9 cellular contexts compared by ENCODE assay signal in the genomic region with DNA sequence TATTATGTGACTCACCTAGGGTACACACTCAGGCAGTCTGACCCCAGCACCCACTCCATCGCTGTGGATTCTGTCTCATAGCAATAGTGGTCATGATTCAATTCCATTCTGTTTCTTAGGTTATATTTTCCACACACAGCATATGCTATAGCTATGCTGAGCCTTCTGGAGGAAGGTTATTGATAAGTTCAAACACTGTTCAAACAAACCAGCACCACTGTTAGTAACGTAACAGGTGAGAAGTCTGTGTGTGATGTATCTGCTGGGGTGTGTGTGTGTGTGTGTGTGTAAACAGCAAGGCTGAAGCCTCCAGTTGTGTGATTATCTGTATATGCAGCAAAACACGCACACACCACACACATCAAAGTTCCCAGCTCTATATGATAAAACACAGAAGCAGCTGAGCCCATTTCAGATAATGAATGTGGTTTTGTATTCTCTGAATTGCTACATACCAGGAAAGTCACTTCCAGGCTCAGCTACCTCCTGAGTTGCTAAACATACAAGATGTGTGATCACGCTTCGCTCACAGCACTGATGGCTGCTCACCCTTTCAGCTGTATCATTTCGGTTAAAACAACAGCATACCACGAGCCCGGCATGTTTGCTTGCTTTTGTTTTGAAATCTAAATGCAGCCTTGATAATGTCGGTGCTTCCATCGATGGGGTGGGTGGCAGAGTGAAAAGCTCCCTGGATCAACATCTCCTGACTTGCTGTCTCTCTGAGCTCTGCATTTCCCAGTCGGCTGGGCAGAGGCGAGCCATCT. TPM values are rescaled to one million over a fixed set of nuclear protein-coding genes. Genes with fewer than 3 reads are reported as not detected.
A peak's percentile ranks its signal among the peaks of the same experiment; 100 is the strongest.
DNase-seq lines count a peak whose midpoint lies in the region; ATAC-seq lines count a peak whose summit lies in the region.
"Had no signal": no experiment of that assay in that cellular context is flagged by ENCODE, and none has a peak within 500 bp of the region (broad histone marks: within the 10 kb centered on the region; RNA-seq: fewer than 3 reads in every experiment).

No MANE protein-coding gene starts in this region.

- peaks cover 85% of the 10 kb centered on the region for H3K4me1 ChIP-seq in CD4-positive, CD25-positive, alpha-beta regulatory T cell (ENCODE audit: control insufficient read depth, insufficient read depth, low read length, poor library complexity, severe bottlenecking)
- peaks cover 5 to 31% of the 10 kb centered on the region in 2 donors for H3K4me1 ChIP-seq in muscle layer of duodenum (ENCODE audit: control insufficient read depth in 1 of 2, insufficient read depth in 2 of 2, low read length in 2 of 2)

- H3K36me3 ChIP-seq in CD4-positive, CD25-positive, alpha-beta regulatory T cell (ENCODE audit: control insufficient read depth, insufficient read depth, low read length), result no peaks in the 10 kb centered on the region
- no peaks in the 10 kb centered on the region for H3K36me3 ChIP-seq in muscle layer of duodenum (ENCODE audit: control insufficient read depth in 1 of 2, insufficient read depth in 2 of 2, low read length in 2 of 2)

- no peaks in the 10 kb centered on the region for H3K9me3 ChIP-seq in CD4-positive, CD25-positive, alpha-beta regulatory T cell (ENCODE audit: control insufficient read depth in 2 of 2, low read length in 2 of 2)
- no peaks in the 10 kb centered on the region for H3K9me3 ChIP-seq in muscle layer of duodenum (ENCODE audit: control insufficient read depth in 1 of 2, low read length in 2 of 2)

- no peaks in the 10 kb centered on the region for H3K27me3 ChIP-seq in CD4-positive, CD25-positive, alpha-beta regulatory T cell (ENCODE audit: control insufficient read depth, insufficient read depth, low read length)
- H3K27me3 ChIP-seq in muscle layer of duodenum (ENCODE audit: low read depth, low read length), result no peaks in the 10 kb centered on the region

- H3K9me3 Mint-ChIP-seq in CD4-positive, CD25-positive, alpha-beta regulatory T cell, result no peaks in the 10 kb centered on the region
- no peaks in the 10 kb centered on the region for H3K9me3 Mint-ChIP-seq in activated naive CD8-positive, alpha-beta T cell treated with anti-CD3 and anti-CD28 coated beads for 36 hours

- H3K4me1 Mint-ChIP-seq in CD4-positive, CD25-positive, alpha-beta regulatory T cell, result peaks cover 37 to 89% (median 75%) of the 10 kb centered on the region in 4 donors
- H3K4me1 Mint-ChIP-seq in activated naive CD8-positive, alpha-beta T cell treated with anti-CD3 and anti-CD28 coated beads for 36 hours, result peaks cover 80% of the 10 kb centered on the region

- peak overlapping the region; percentile 83 to 91 (median 86) for H3K4me3 Mint-ChIP-seq in CD4-positive, CD25-positive, alpha-beta regulatory T cell
- peak overlapping the region; percentile 77 for H3K4me3 Mint-ChIP-seq in activated naive CD8-positive, alpha-beta T cell treated with anti-CD3 and anti-CD28 coated beads for 36 hours

- peak in 1 of 3 donors; percentile 94 for DNase-seq in CD4-positive, CD25-positive, alpha-beta regulatory T cell
- peak; percentile 63 for DNase-seq in NOMO-1 treated with DMSO at 0.1 percent for 48 hours (lab: John Stamatoyannopoulos, UW; ENCODE audit: unreplicated experiment)
- peak; percentile 70 for DNase-seq in activated naive CD8-positive, alpha-beta T cell treated with anti-CD3 and anti-CD28 coated beads for 36 hours
- DNase-seq in kidney tubule cell (ENCODE audit: low spot score), result no peak
- no peak for DNase-seq in central memory CD4-positive, alpha-beta T cell
- DNase-seq: MM.1S had no signal

- peak overlapping the region; percentile 87 to 98 (median 96) for H3K27ac Mint-ChIP-seq in CD4-positive, CD25-positive, alpha-beta regulatory T cell
- peak overlapping the region; percentile 99 for H3K27ac Mint-ChIP-seq in activated naive CD8-positive, alpha-beta T cell treated with anti-CD3 and anti-CD28 coated beads for 36 hours

- ATAC-seq in CD4-positive, CD25-positive, alpha-beta regulatory T cell (ENCODE audit: low read depth in 2 of 2), result peak; percentile 74 to 78
- no peak for ATAC-seq in GM18511 (IDR thresholded peaks at IDR 0.05; ENCODE audit: unreplicated experiment)
- no peak for ATAC-seq in GM18502 (IDR thresholded peaks at IDR 0.05; ENCODE audit: poor library complexity, unreplicated experiment)

- H3K36me3 Mint-ChIP-seq in CD4-positive, CD25-positive, alpha-beta regulatory T cell, result no peaks in the 10 kb centered on the region
- H3K36me3 Mint-ChIP-seq in activated naive CD8-positive, alpha-beta T cell treated with anti-CD3 and anti-CD28 coated beads for 36 hours, result peaks cover 3% of the 10 kb centered on the region

- peak overlapping the region; percentile 76 for H3K4me3 ChIP-seq in CD4-positive, CD25-positive, alpha-beta regulatory T cell (ENCODE audit: low read depth, low read length)
- H3K4me3 ChIP-seq in muscle layer of duodenum (ENCODE audit: low read depth in 1 of 2, low read length in 2 of 2), result peak overlapping the region in 1 of 2 donors; percentile 24

- H3K27ac ChIP-seq in CD4-positive, CD25-positive, alpha-beta regulatory T cell (ENCODE audit: insufficient read depth, low read length, poor library complexity, severe bottlenecking), result peak overlapping the region; percentile 79
- H3K27ac ChIP-seq in muscle layer of duodenum (ENCODE audit: low read length), result peak overlapping the region; percentile 4

- no peaks in the 10 kb centered on the region for H3K27me3 Mint-ChIP-seq in CD4-positive, CD25-positive, alpha-beta regulatory T cell
- no peaks in the 10 kb centered on the region for H3K27me3 Mint-ChIP-seq in activated naive CD8-positive, alpha-beta T cell treated with anti-CD3 and anti-CD28 coated beads for 36 hours

RNA-seq across cellular contexts. Expression of gene SYNE3, which starts 6.8 kb away (rescaled TPM):
- 71.7 TPM for total RNA-seq in CD4-positive, CD25-positive, alpha-beta regulatory T cell
- 1 to 10 TPM; 2.7 to 6.5 (median 4.1) TPM for polyA plus RNA-seq in CD4-positive, CD25-positive, alpha-beta regulatory T cell
- 10 to 100 TPM; 38.0 to 38.8 TPM for total RNA-seq in activated naive CD8-positive, alpha-beta T cell treated with anti-CD3 and anti-CD28 coated beads for 36 hours

RNA-seq across cellular contexts. Expression of gene GLRX5, which starts 11.6 kb away (rescaled TPM):
- 18.1 TPM for total RNA-seq in CD4-positive, CD25-positive, alpha-beta regulatory T cell
- 10 to 100 TPM; 54.2 to 71.9 (median 56.6) TPM for polyA plus RNA-seq in CD4-positive, CD25-positive, alpha-beta regulatory T cell
- 10 to 100 TPM; 57.9 to 60.7 TPM for total RNA-seq in activated naive CD8-positive, alpha-beta T cell treated with anti-CD3 and anti-CD28 coated beads for 36 hours

Comparison
In these comparisons a context has a peak if more than half of its experiments do, and no peak if none do; other contexts are left out.
1. ATAC-seq: peak in CD4-positive, CD25-positive, alpha-beta regulatory T cell (2 of 2); none in GM18511 (single experiment) and GM18502 (single experiment).
2. DNase-seq: peak in NOMO-1 treated with DMSO at 0.1 percent for 48 hours (single experiment) and activated naive CD8-positive, alpha-beta T cell treated with anti-CD3 and anti-CD28 coated beads for 36 hours (single experiment); none in kidney tubule cell (single experiment) and central memory CD4-positive, alpha-beta T cell (single experiment).